ENCODE assay signal across 11 cellular contexts in the genomic region with DNA sequence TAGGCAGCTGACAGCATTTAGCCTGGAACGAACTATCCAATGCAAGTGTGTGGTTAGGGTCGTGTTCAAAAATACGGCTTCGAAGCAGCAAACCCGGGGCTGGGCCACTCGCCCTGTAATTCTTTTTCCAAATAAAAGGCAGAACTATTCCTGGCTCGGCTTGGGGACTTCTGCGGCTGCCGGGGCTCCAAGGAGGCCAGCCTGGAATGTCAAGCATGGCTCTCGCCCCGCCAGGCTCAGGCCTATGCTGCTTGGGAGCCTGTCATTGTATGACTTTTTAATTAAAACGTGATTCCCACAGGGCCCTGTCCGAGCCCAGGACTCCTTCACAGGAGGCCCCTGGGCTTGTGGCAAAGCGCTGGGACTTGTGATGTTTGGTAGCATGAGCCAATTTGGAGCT. TPM values are rescaled to one million over a fixed set of nuclear protein-coding genes. Genes with fewer than 3 reads are reported as not detected.
DNase-seq lines count a peak whose midpoint lies in the region; ATAC-seq and TF ChIP-seq lines count a peak whose summit lies in the region.
"Had no signal": no experiment of that assay in that cellular context is flagged by ENCODE, and none has a peak within 500 bp of the region (broad histone marks: within the 10 kb centered on the region; RNA-seq: fewer than 3 reads in every experiment).

No MANE protein-coding gene starts in this region.

- peak overlapping the region; percentile 8 for H2AFZ ChIP-seq in neural progenitor cell (replicated peaks)

- H3K27me3 Mint-ChIP-seq in neural progenitor cell (ENCODE audit: insufficient read depth, low read depth) (peaks cover 4% of the 10 kb centered on the region), WTC11 (ENCODE audit: low read depth) (no peaks in the 10 kb centered on the region)

- no peaks in the 10 kb centered on the region for H3F3A ChIP-seq in neural progenitor cell (ENCODE audit: low read depth)

- H3K27ac Mint-ChIP-seq in neural progenitor cell (peak overlapping the region; percentile 99), WTC11 (no peak overlapping the region)

- H3K4me3 Mint-ChIP-seq in neural progenitor cell (peak overlapping the region; percentile 62), WTC11 (no peak overlapping the region)

- TF ChIP-seq EP300 in transverse colon (IDR thresholded peaks at IDR 0.05; ENCODE audit: low read depth): no peak

- no peaks in the 10 kb centered on the region for H3K79me2 ChIP-seq in neural progenitor cell (ENCODE audit: low read depth)

- H3K4me1 Mint-ChIP-seq in neural progenitor cell (peaks cover 14% of the 10 kb centered on the region), WTC11 (no peaks in the 10 kb centered on the region)

- H3K9me3 ChIP-seq in heart left ventricle (no peaks in the 10 kb centered on the region), neural progenitor cell (ENCODE audit: low read depth) (no peaks in the 10 kb centered on the region), transverse colon (no peaks in the 10 kb centered on the region)
- H3K9me3 ChIP-seq: colonic mucosa had no signal

- H3K9ac ChIP-seq in neural progenitor cell: no peak overlapping the region

- H3K36me3 ChIP-seq in heart left ventricle (no peaks in the 10 kb centered on the region), neural progenitor cell (no peaks in the 10 kb centered on the region), transverse colon (no peaks in the 10 kb centered on the region)
- H3K36me3 ChIP-seq: colonic mucosa had no signal

- intact Hi-C loops in heart left ventricle (cut with DNase I) (no loop called here), transverse colon (cut with DNase I; ENCODE audit: low total_unique reads) (no loop called here)

- CTCF ChIA-PET in WTC11 (lab: Charles Lee): interaction anchor here (2.0 kb wide), 1 partner anchor 110 kb away, joined by 5 read pairs; no protein-coding TSS in a partner anchor

- DNase-seq in astrocyte of the spinal cord (ENCODE audit: low read depth, low spot score) (peak; percentile 51), heart left ventricle (peak in 4 of 5 donors; percentile 47 to 75 (median 52)), neural progenitor cell (ENCODE audit: low spot score) (peak; percentile 54), transverse colon (no peak), Kasumi-1 (lab: John Stamatoyannopoulos, UW) (no peak), WTC11 (ENCODE audit: low spot score) (no peak)
- DNase-seq: activated CD4-positive, alpha-beta T cell treated with anti-CD3 and anti-CD28 coated beads for 1 hour; colonic mucosa; NCI-H524 had no signal

- POLR2A ChIA-PET in WTC11 (lab: Charles Lee): no interaction called here

- H3K36me3 Mint-ChIP-seq in neural progenitor cell (no peaks in the 10 kb centered on the region), WTC11 (no peaks in the 10 kb centered on the region)

- TF ChIP-seq CTCF in astrocyte of the spinal cord (IDR thresholded peaks at IDR 0.05; ENCODE audit: low read depth, low read length) (no peak), heart left ventricle (IDR thresholded peaks at IDR 0.05) (no peak), neural progenitor cell (IDR thresholded peaks at IDR 0.05) (no peak), transverse colon (IDR thresholded peaks at IDR 0.05) (no peak), WTC11 (IDR thresholded peaks at IDR 0.05) (no peak)

- peaks cover 0 to 19% (median 7%) of the 10 kb centered on the region in 12 donors for H3K4me1 ChIP-seq in heart left ventricle
- H3K4me1 ChIP-seq in neural progenitor cell: no peaks in the 10 kb centered on the region
- peaks cover 0 to 8% (median 3%) of the 10 kb centered on the region in 4 donors for H3K4me1 ChIP-seq in transverse colon
- H3K4me1 ChIP-seq: colonic mucosa had no signal

- no peaks in the 10 kb centered on the region for H3K9me3 Mint-ChIP-seq in neural progenitor cell
- H3K9me3 Mint-ChIP-seq in WTC11: no peaks in the 10 kb centered on the region

- no peak overlapping the region for H3K4me2 ChIP-seq in neural progenitor cell

- TF ChIP-seq POLR2A in heart left ventricle (IDR thresholded peaks at IDR 0.05) (no peak), transverse colon (IDR thresholded peaks at IDR 0.05) (no peak)

- ATAC-seq in heart left ventricle: peak; percentile 52 to 71 (median 62)
- ATAC-seq in WTC11: no peak
- ATAC-seq in HG02759 (IDR thresholded peaks at IDR 0.05; ENCODE audit: unreplicated experiment): no peak

- peak overlapping the region in 11 of 12 donors; percentile 5 to 80 (median 52) for H3K27ac ChIP-seq in heart left ventricle
- H3K27ac ChIP-seq in neural progenitor cell: no peak overlapping the region
- peak overlapping the region; percentile 41 to 83 (median 55) for H3K27ac ChIP-seq in transverse colon
- H3K27ac ChIP-seq: colonic mucosa, SK-N-MC had no signal

- in situ Hi-C loops in astrocyte of the spinal cord (cut with HindIII; ENCODE audit: low sequenced_read_pairs): no loop called here
- in situ Hi-C loops in transverse colon (cut with MboI; ENCODE audit: low pct_ligation_motif_present in 1 of 4, low pct_unique_long_range_greater_than_20kb in 1 of 4, low sequenced_read_pairs in 3 of 4): no loop called here

- no peak overlapping the region for H3K4me3 ChIP-seq in astrocyte of the spinal cord (ENCODE audit: low read depth, low read length)
- no peak overlapping the region for H3K4me3 ChIP-seq in heart left ventricle
- no peak overlapping the region for H3K4me3 ChIP-seq in neural progenitor cell
- no peak overlapping the region for H3K4me3 ChIP-seq in transverse colon
- H3K4me3 ChIP-seq: colonic mucosa, SK-N-MC had no signal

- H4K20me1 ChIP-seq in neural progenitor cell (ENCODE audit: low read depth): no peaks in the 10 kb centered on the region

- WGBS in heart left ventricle, 4 donors: 39 to 47% (median 40%) methylated on average over 14 of the region's 14 CpGs
- 59 to 80% methylated on average over 12 to 14 of the region's 14 CpGs for WGBS in transverse colon (ENCODE audit: low coverage in 1 of 2), 2 donors

- H3K27me3 ChIP-seq in heart left ventricle (no peaks in the 10 kb centered on the region), neural progenitor cell (no peaks in the 10 kb centered on the region), transverse colon (no peaks in the 10 kb centered on the region)
- H3K27me3 ChIP-seq: colonic mucosa had no signal

TF ChIP-seq in WTC11, 78 proteins besides CTCF, POLR2A, EP300 and RAD21:
- TF ChIP-seq SP1 (CRISPR knock-in tag; conservative IDR thresholded peaks at IDR 0.05) (no peak), ZNF219 (CRISPR knock-in tag; IDR thresholded peaks at IDR 0.05; ENCODE audit: borderline replicate concordance) (no peak)
- TF ChIP-seq, protein P1, sequence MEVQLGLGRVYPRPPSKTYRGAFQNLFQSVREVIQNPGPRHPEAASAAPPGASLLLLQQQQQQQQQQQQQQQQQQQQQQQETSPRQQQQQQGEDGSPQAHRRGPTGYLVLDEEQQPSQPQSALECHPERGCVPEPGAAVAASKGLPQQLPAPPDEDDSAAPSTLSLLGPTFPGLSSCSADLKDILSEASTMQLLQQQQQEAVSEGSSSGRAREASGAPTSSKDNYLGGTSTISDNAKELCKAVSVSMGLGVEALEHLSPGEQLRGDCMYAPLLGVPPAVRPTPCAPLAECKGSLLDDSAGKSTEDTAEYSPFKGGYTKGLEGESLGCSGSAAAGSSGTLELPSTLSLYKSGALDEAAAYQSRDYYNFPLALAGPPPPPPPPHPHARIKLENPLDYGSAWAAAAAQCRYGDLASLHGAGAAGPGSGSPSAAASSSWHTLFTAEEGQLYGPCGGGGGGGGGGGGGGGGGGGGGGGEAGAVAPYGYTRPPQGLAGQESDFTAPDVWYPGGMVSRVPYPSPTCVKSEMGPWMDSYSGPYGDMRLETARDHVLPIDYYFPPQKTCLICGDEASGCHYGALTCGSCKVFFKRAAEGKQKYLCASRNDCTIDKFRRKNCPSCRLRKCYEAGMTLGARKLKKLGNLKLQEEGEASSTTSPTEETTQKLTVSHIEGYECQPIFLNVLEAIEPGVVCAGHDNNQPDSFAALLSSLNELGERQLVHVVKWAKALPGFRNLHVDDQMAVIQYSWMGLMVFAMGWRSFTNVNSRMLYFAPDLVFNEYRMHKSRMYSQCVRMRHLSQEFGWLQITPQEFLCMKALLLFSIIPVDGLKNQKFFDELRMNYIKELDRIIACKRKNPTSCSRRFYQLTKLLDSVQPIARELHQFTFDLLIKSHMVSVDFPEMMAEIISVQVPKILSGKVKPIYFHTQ (CRISPR knock-in tag; IDR thresholded peaks at IDR 0.05): no peak
- TF ChIP-seq, protein P2, sequence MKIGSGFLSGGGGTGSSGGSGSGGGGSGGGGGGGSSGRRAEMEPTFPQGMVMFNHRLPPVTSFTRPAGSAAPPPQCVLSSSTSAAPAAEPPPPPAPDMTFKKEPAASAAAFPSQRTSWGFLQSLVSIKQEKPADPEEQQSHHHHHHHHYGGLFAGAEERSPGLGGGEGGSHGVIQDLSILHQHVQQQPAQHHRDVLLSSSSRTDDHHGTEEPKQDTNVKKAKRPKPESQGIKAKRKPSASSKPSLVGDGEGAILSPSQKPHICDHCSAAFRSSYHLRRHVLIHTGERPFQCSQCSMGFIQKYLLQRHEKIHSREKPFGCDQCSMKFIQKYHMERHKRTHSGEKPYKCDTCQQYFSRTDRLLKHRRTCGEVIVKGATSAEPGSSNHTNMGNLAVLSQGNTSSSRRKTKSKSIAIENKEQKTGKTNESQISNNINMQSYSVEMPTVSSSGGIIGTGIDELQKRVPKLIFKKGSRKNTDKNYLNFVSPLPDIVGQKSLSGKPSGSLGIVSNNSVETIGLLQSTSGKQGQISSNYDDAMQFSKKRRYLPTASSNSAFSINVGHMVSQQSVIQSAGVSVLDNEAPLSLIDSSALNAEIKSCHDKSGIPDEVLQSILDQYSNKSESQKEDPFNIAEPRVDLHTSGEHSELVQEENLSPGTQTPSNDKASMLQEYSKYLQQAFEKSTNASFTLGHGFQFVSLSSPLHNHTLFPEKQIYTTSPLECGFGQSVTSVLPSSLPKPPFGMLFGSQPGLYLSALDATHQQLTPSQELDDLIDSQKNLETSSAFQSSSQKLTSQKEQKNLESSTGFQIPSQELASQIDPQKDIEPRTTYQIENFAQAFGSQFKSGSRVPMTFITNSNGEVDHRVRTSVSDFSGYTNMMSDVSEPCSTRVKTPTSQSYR (CRISPR knock-in tag; IDR thresholded peaks at IDR 0.05): no peak

RNA-seq across cellular contexts. Expression of a gene that starts 51.6 kb away (rescaled TPM):
- total RNA-seq in heart left ventricle (10 to 100 TPM; 28.0 to 87.2 (median 45.0) TPM), neural progenitor cell (ENCODE audit: low replicate concordance) (not detected in 2 replicates), transverse colon (10 to 100 TPM; 19.9 to 74.4 (median 48.9) TPM), WTC11 (2021) (0.82 to 1.1 TPM (median 1.0 TPM) in 3 replicates)
- 10 to 100 TPM; 14.4 to 24.2 TPM for polyA plus RNA-seq in heart left ventricle

Comparison
In these comparisons a context has a peak if more than half of its experiments do, and no peak if none do; other contexts are left out.
1. DNase-seq: peak in astrocyte of the spinal cord (single experiment), heart left ventricle (4 of 5) and neural progenitor cell (single experiment); none in transverse colon (single experiment), Kasumi-1 (0 of 2) and WTC11 (single experiment).
2. ATAC-seq: peak in heart left ventricle (4 of 4); none in WTC11 (single experiment) and HG02759 (single experiment).
3. RNA of a gene that starts 51.6 kb away (total RNA-seq): 19.9 to 74.4 TPM in transverse colon and 28.0 to 87.2 TPM in heart left ventricle; 0.82 to 1.1 TPM in WTC11 and not detected in neural progenitor cell; every median in the first group is over 10 times any median in the second.